Comparison of ENCODE assay signal across 1 cellular context in genomic region chr21:45029298-45029967, GRCh38.
TF ChIP-seq lines count a peak whose summit lies in the region.

No MANE protein-coding gene starts in this region.

TF ChIP-seq in HepG2, 621 proteins besides CTCF, POLR2A, EP300 and RAD21 (continues in another document):
- TF ChIP-seq MEIS2 (CRISPR knock-in tag; IDR thresholded peaks at IDR 0.05) (no peak), ZFP37 (CRISPR knock-in tag; IDR thresholded peaks at IDR 0.05; ENCODE audit: borderline replicate concordance) (no peak), ASH2L (IDR thresholded peaks at IDR 0.05; ENCODE audit: insufficient read length, low read depth, low read length) (no peak), ZNF260 (CRISPR knock-in tag; IDR thresholded peaks at IDR 0.05; ENCODE audit: borderline replicate concordance, low read depth) (no peak), MTF2 (CRISPR knock-in tag; IDR thresholded peaks at IDR 0.05; ENCODE audit: borderline replicate concordance) (0 out of 2 replicates have a peak, but pooled peaks have one; percentile 59), CENPBD1 (CRISPR knock-in tag; IDR thresholded peaks at IDR 0.05; ENCODE audit: borderline replicate concordance, low read depth) (no peak), REST (IDR thresholded peaks at IDR 0.05; ENCODE audit: borderline replicate concordance in 1 of 2, low read depth in 1 of 2, low read length in 2 of 2) (no peak), LRRFIP1 (CRISPR knock-in tag; conservative IDR thresholded peaks at IDR 0.05) (no peak), RFXAP (CRISPR knock-in tag; IDR thresholded peaks at IDR 0.05; ENCODE audit: borderline replicate concordance) (no peak), ARID5B (CRISPR knock-in tag; IDR thresholded peaks at IDR 0.05) (no peak), HES4 (CRISPR knock-in tag; IDR thresholded peaks at IDR 0.05; ENCODE audit: borderline replicate concordance) (no peak), CENPX (CRISPR knock-in tag; IDR thresholded peaks at IDR 0.05) (no peak), ZNF205 (CRISPR knock-in tag; IDR thresholded peaks at IDR 0.05) (no peak), ZNF850 (CRISPR knock-in tag; conservative IDR thresholded peaks at IDR 0.05) (no peak), GABPB1 (CRISPR knock-in tag; IDR thresholded peaks at IDR 0.05) (0 out of 2 replicates have a peak, but pooled peaks have one; percentile 30), ZNF546 (CRISPR knock-in tag; conservative IDR thresholded peaks at IDR 0.05) (no peak), ZNF275 (CRISPR knock-in tag; IDR thresholded peaks at IDR 0.05; ENCODE audit: borderline replicate concordance) (no peak), DNMT1 (CRISPR knock-in tag; IDR thresholded peaks at IDR 0.05) (peak; percentile 38; the same call in 1 of the 2 replicates), TGIF2 (CRISPR knock-in tag; IDR thresholded peaks at IDR 0.05) (no peak), SAP130 (CRISPR knock-in tag; IDR thresholded peaks at IDR 0.05; ENCODE audit: low read depth) (no peak), ZFP91 (CRISPR knock-in tag; IDR thresholded peaks at IDR 0.05; ENCODE audit: borderline replicate concordance) (no peak), GMEB2 (CRISPR knock-in tag; IDR thresholded peaks at IDR 0.05; ENCODE audit: low read depth) (no peak), CREM (IDR thresholded peaks at IDR 0.05) (no peak), CREM (CRISPR knock-in tag; IDR thresholded peaks at IDR 0.05) (no peak), PBX2 (CRISPR knock-in tag; IDR thresholded peaks at IDR 0.05) (no peak), ZNF781 (CRISPR knock-in tag; IDR thresholded peaks at IDR 0.05; ENCODE audit: borderline replicate concordance, not compliant biosample characterization) (no peak), ZNF687 (CRISPR knock-in tag; IDR thresholded peaks at IDR 0.05) (peak; percentile 25; the same call in 1 of the 2 replicates), TFDP1 (CRISPR knock-in tag; IDR thresholded peaks at IDR 0.05; ENCODE audit: borderline replicate concordance) (no peak), MATR3 (CRISPR knock-in tag; IDR thresholded peaks at IDR 0.05) (no peak), ZNF292 (CRISPR knock-in tag; IDR thresholded peaks at IDR 0.05; ENCODE audit: borderline replicate concordance, low read depth) (0 out of 2 replicates have a peak, but pooled peaks have one; percentile 46), ZNF576 (CRISPR knock-in tag; IDR thresholded peaks at IDR 0.05) (no peak), HOXD1 (CRISPR knock-in tag; IDR thresholded peaks at IDR 0.05) (no peak), HNRNPLL (IDR thresholded peaks at IDR 0.05; ENCODE audit: low read depth, low read length, poor library complexity, severe bottlenecking) (peak; percentile 38)
